8 cellular contexts compared by ENCODE assay signal in the genomic region with DNA sequence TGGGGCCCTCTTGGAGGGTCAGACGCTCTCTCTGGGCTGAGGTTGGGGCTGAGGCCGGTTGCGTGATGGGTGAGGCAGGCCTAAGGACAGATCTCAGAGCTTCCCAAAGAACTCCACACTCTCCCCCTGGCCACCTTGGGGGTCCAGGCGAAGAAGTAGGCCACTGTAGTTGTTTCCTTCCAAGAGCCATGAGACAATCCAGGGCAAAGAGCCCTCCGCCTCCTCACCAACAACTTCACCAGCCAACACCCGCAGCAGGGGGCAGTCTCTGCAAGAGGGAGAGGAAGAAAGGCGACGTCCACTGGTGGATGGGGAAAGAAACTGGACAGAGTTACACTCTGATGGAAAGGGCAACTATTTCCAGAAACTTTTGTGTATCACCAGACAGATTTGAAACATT. TPM values are rescaled to one million over a fixed set of nuclear protein-coding genes. Genes with fewer than 3 reads are reported as not detected.
DNase-seq lines count a peak whose midpoint lies in the region; ATAC-seq and TF ChIP-seq lines count a peak whose summit lies in the region.
"Had no signal": no experiment of that assay in that cellular context is flagged by ENCODE, and none has a peak within 500 bp of the region (broad histone marks: within the 10 kb centered on the region; RNA-seq: fewer than 3 reads in every experiment).

No MANE protein-coding gene starts in this region.

- no peaks in the 10 kb centered on the region for H3K79me2 ChIP-seq in Loucy (ENCODE audit: insufficient read depth, low read length)

- no peaks in the 10 kb centered on the region for H3K36me3 Mint-ChIP-seq in progenitor cell of endocrine pancreas (ENCODE audit: insufficient read depth)

- no peak overlapping the region for H2AFZ ChIP-seq in Loucy (ENCODE audit: low read length)

- DNase-seq in dermis blood vessel endothelial cell (peak; percentile 59), progenitor cell of endocrine pancreas (ENCODE audit: low spot score, unreplicated experiment) (no peak), RKO (ENCODE audit: low spot score) (no peak), kidney glomerular epithelial cell (lab: John Stamatoyannopoulos, UW) (no peak)
- DNase-seq: activated T-cell treated with anti-CD3 and anti-CD28 coated beads for 4 hours had no signal

- H3K4me3 ChIP-seq in Loucy (ENCODE audit: low read length, poor library complexity, severe bottlenecking) = no peak overlapping the region
- H3K4me3 ChIP-seq: skin epidermis had no signal

- no peaks in the 10 kb centered on the region for H3K36me3 ChIP-seq in Loucy (ENCODE audit: insufficient read depth, low read length)

- no peaks in the 10 kb centered on the region for H3K9me3 ChIP-seq in Loucy (ENCODE audit: insufficient read depth, low read depth, low read length)

- H3F3A ChIP-seq in Loucy (ENCODE audit: low read depth) = no peaks in the 10 kb centered on the region

- no peak overlapping the region for H3K9ac ChIP-seq in Loucy (ENCODE audit: low read depth, low read length, poor library complexity, severe bottlenecking)

- no peaks in the 10 kb centered on the region for H3K4me1 ChIP-seq in Loucy (ENCODE audit: insufficient read depth, low read length, poor library complexity, severe bottlenecking)

- no peaks in the 10 kb centered on the region for H3K27me3 ChIP-seq in Loucy (ENCODE audit: insufficient read depth, low read length, poor library complexity, severe bottlenecking)

- no peaks in the 10 kb centered on the region for H3K9me2 ChIP-seq in Loucy (replicated peaks; ENCODE audit: low read depth, low read length)

- no peaks in the 10 kb centered on the region for H3K9me3 Mint-ChIP-seq in progenitor cell of endocrine pancreas (ENCODE audit: low read depth)

- H3K4me1 Mint-ChIP-seq in progenitor cell of endocrine pancreas (ENCODE audit: low read depth) = no peaks in the 10 kb centered on the region

- H3K4me3 Mint-ChIP-seq in progenitor cell of endocrine pancreas (ENCODE audit: low read depth) = no peak overlapping the region

- H3K4me2 ChIP-seq in Loucy (ENCODE audit: low read depth, low read length, poor library complexity, severe bottlenecking) = no peak overlapping the region

- no peaks in the 10 kb centered on the region for H3K27me3 Mint-ChIP-seq in progenitor cell of endocrine pancreas

- no peak overlapping the region for H3K27ac Mint-ChIP-seq in progenitor cell of endocrine pancreas

- H4K20me1 ChIP-seq in Loucy (ENCODE audit: insufficient read depth, low read length, poor library complexity, severe bottlenecking) = no peaks in the 10 kb centered on the region

- no peak for ATAC-seq in HG02870 (IDR thresholded peaks at IDR 0.05; ENCODE audit: unreplicated experiment)

- TF ChIP-seq CTCF in Loucy (conservative IDR thresholded peaks at IDR 0.05; ENCODE audit: low read length) (peak; percentile 50), progenitor cell of endocrine pancreas (IDR thresholded peaks at IDR 0.05; ENCODE audit: unreplicated experiment) (peak; percentile 18)

RNA-seq across cellular contexts. Expression of a gene that starts 10.7 kb away (rescaled TPM):
- 30.1 and 61.0 TPM in 2 replicates for total RNA-seq in dermis blood vessel endothelial cell
- 67.3 and 69.2 TPM in 2 replicates for total RNA-seq in progenitor cell of endocrine pancreas

RNA-seq across cellular contexts. Expression of a gene that starts 10.9 kb away (rescaled TPM):
- total RNA-seq in dermis blood vessel endothelial cell = 8.2 and 16.2 TPM in 2 replicates
- total RNA-seq in progenitor cell of endocrine pancreas = 47.8 and 53.6 TPM in 2 replicates

RNA-seq across cellular contexts. Expression of a gene that starts 18.0 kb away (rescaled TPM):
- total RNA-seq in dermis blood vessel endothelial cell (19.1 and 25.7 TPM in 2 replicates), progenitor cell of endocrine pancreas (31.8 and 34.6 TPM in 2 replicates)

RNA-seq across cellular contexts. Expression of a gene that starts 27.8 kb away (rescaled TPM):
- total RNA-seq in dermis blood vessel endothelial cell = 0.37 and 0.51 TPM in 2 replicates
- 6.1 and 6.7 TPM in 2 replicates for total RNA-seq in progenitor cell of endocrine pancreas

RNA-seq across cellular contexts. Expression of a gene that starts 57.7 kb away (rescaled TPM):
- total RNA-seq in dermis blood vessel endothelial cell (1.7 and 3.2 TPM in 2 replicates), progenitor cell of endocrine pancreas (0.36 TPM in 1 of 2 replicates, not detected in the other)
